1 cellular context compared by ENCODE assay signal in genomic region chr15:35626984-35627383, GRCh38.
TF ChIP-seq lines count a peak whose summit lies in the region.

No MANE protein-coding gene starts in this region.

TF ChIP-seq in SK-N-SH, 30 proteins besides CTCF, POLR2A, EP300 and RAD21 (continued from another document):
- TF ChIP-seq REST (IDR thresholded peaks at IDR 0.05; ENCODE audit: low read depth, low read length), result no peak
- TF ChIP-seq IRF3 (IDR thresholded peaks at IDR 0.05; ENCODE audit: low read depth, low read length), result no peak
- TF ChIP-seq USF1 (IDR thresholded peaks at IDR 0.05; ENCODE audit: borderline replicate concordance, low read depth), result no peak
- TF ChIP-seq GATA2 (CRISPR knock-in tag; IDR thresholded peaks at IDR 0.05), result no peak
- no peak for TF ChIP-seq FOXJ3 (CRISPR knock-in tag; IDR thresholded peaks at IDR 0.05)
- no peak for TF ChIP-seq EZH2phosphoT487 (IDR thresholded peaks at IDR 0.05; ENCODE audit: borderline replicate concordance, low read depth)
- TF ChIP-seq MEF2A (IDR thresholded peaks at IDR 0.05; ENCODE audit: borderline replicate concordance, low read depth), result no peak
- TF ChIP-seq FOXM1 (IDR thresholded peaks at IDR 0.05; ENCODE audit: low read depth), result no peak
- TF ChIP-seq RCOR1 (IDR thresholded peaks at IDR 0.05; ENCODE audit: low read length), result no peak
- TF ChIP-seq NRF1 (IDR thresholded peaks at IDR 0.05; ENCODE audit: low read depth, low read length), result no peak
